14 cellular contexts compared by ENCODE assay signal in the genomic region with DNA sequence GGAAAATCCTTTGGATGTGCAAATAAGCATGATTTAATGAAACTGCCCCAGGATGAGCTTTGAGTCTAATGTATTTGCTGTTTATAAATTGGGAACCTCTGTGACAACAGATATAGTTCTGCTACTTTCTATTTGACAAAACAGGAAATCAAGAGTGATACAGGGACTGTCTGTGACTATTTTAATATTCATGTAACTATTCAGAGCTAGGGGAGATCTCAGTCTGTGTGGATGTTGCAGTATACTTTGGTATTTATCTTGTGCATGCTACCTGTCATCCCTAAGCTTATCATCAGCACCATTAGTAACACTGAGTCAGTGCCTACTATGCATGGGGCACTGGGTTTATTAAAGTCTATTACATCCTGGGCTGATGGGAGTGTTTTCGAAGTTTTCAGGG.
DNase-seq lines count a peak whose midpoint lies in the region; ATAC-seq lines count a peak whose summit lies in the region.
"Had no signal": no experiment of that assay in that cellular context is flagged by ENCODE, and none has a peak within 500 bp of the region (broad histone marks: within the 10 kb centered on the region; RNA-seq: fewer than 3 reads in every experiment).

No MANE protein-coding gene starts in this region.

- no peaks in the 10 kb centered on the region for H3K36me3 Mint-ChIP-seq in activated T-cell treated with anti-CD3 and anti-CD28 coated beads, Interleukin-2, amount 50 U/mL, for 72 hours (ENCODE audit: insufficient read depth in 2 of 2)

- no peak for DNase-seq in RPMI8226
- no peak for DNase-seq in activated T-cell treated with anti-CD3 and anti-CD28 coated beads, Interleukin-2, amount 50 U/mL, for 72 hours
- no peak for DNase-seq in activated CD8-positive, alpha-beta memory T cell treated with anti-CD3 and anti-CD28 coated beads, Interleukin-2, amount 50 U/mL, for 48 hours
- DNase-seq in NCI-H510A (lab: John Stamatoyannopoulos, UW): no peak
- DNase-seq: activated CD4-positive, alpha-beta T cell treated with anti-CD3 and anti-CD28 coated beads for 1 hour; BE2C; heart right ventricle; IMR-90; NCI-H2029 treated with DMSO at 0.1 percent for 48 hours; SHP77 had no signal

- no peak overlapping the region for H3K4me3 Mint-ChIP-seq in activated T-cell treated with anti-CD3 and anti-CD28 coated beads, Interleukin-2, amount 50 U/mL, for 72 hours

- no peaks in the 10 kb centered on the region for H3K4me1 Mint-ChIP-seq in activated T-cell treated with anti-CD3 and anti-CD28 coated beads, Interleukin-2, amount 50 U/mL, for 72 hours (ENCODE audit: low read depth)

- no peak overlapping the region for H3K27ac Mint-ChIP-seq in activated T-cell treated with anti-CD3 and anti-CD28 coated beads, Interleukin-2, amount 50 U/mL, for 72 hours

- H3K9me3 Mint-ChIP-seq in activated T-cell treated with anti-CD3 and anti-CD28 coated beads, Interleukin-2, amount 50 U/mL, for 72 hours: no peaks in the 10 kb centered on the region

- peak; percentile 91 for ATAC-seq in GM18498 (IDR thresholded peaks at IDR 0.05; ENCODE audit: unreplicated experiment)
- peak; percentile 79 for ATAC-seq in GM19438 (IDR thresholded peaks at IDR 0.05; ENCODE audit: low read depth, unreplicated experiment)
- ATAC-seq in HG02870 (IDR thresholded peaks at IDR 0.05; ENCODE audit: unreplicated experiment): peak; percentile 92
- peak; percentile 84 for ATAC-seq in HG03558 (IDR thresholded peaks at IDR 0.05; ENCODE audit: extremely low read depth, unreplicated experiment)
- ATAC-seq in activated T-cell treated with anti-CD3 and anti-CD28 coated beads, Interleukin-2, amount 50 U/mL, for 72 hours (replicated peaks in 1 of 2): no peak

- H3K27me3 Mint-ChIP-seq in activated T-cell treated with anti-CD3 and anti-CD28 coated beads, Interleukin-2, amount 50 U/mL, for 72 hours (ENCODE audit: low read depth): no peaks in the 10 kb centered on the region

Comparison
In these comparisons a context has a peak if more than half of its experiments do, and no peak if none do; other contexts are left out.
1. ATAC-seq: peak in GM18498 (single experiment), GM19438 (single experiment), HG02870 (single experiment) and HG03558 (single experiment); none in activated T-cell treated with anti-CD3 and anti-CD28 coated beads, Interleukin-2, amount 50 U/mL, for 72 hours (0 of 2).